35 cellular contexts compared by ENCODE assay signal in the genomic region with DNA sequence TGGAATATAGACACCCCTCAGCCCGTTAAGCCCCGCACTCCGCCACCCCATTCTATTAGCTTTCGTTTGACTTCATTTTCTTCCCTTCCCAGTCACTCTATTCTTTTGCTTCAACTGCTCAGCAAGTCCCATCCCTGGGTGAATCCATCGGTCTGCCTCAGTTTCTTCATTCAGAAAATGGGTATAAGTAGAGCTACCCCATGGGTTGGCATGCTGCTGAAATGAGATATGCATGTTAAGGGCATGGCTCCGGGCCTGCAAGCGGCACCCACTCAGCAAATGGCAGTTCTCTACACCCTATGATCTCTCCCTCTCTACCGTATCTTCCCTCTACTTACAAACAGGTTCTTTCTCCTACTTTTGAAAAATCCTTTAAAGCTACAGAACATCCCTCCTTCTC.
"Had no signal": no experiment of that assay in that cellular context is flagged by ENCODE, and none has a peak within 500 bp of the region (broad histone marks: within the 10 kb centered on the region; RNA-seq: fewer than 3 reads in every experiment).

No MANE protein-coding gene starts in this region.

- ATAC-seq: activated CD8-positive, alpha-beta memory T cell treated with anti-CD3 and anti-CD28 coated beads, Interleukin-2, amount 10 ng/mL, durations not matched to agents 7 days and 5 days; PC-3; Right ventricle myocardium inferior; SK-N-SH treated with all-trans-retinoic acid at 6 μM for 48 hours; T-cell; T-helper 17 cell had no signal

- H3K27me3 Mint-ChIP-seq: activated B cell treated with CpG ODN at 0.5 μM for 24 hours; activated CD4-positive, alpha-beta memory T cell treated with anti-CD3 and anti-CD28 coated beads, Interleukin-2, amount 10 ng/mL, durations not matched to agents 7 days and 5 days; activated naive CD8-positive, alpha-beta T cell; T-cell; T-helper 17 cell had no signal

- H3K9ac ChIP-seq: KMS-11 had no signal

- H3K4me3 Mint-ChIP-seq: activated B cell treated with CpG ODN at 0.5 μM for 24 hours; activated CD4-positive, alpha-beta memory T cell treated with anti-CD3 and anti-CD28 coated beads, Interleukin-2, amount 10 ng/mL, durations not matched to agents 7 days and 5 days; activated CD8-positive, alpha-beta memory T cell treated with anti-CD3 and anti-CD28 coated beads, Interleukin-2, amount 10 ng/mL, durations not matched to agents 7 days and 5 days; activated naive CD4-positive, alpha-beta T cell treated with anti-CD3 and anti-CD28 coated beads, Interleukin-2, amount 10 ng/mL, durations not matched to agents 7 days and 5 days; activated naive CD8-positive, alpha-beta T cell; T-cell; T-helper 17 cell had no signal

- H3K9me3 Mint-ChIP-seq: activated B cell treated with CpG ODN at 0.5 μM for 24 hours; activated CD4-positive, alpha-beta memory T cell treated with anti-CD3 and anti-CD28 coated beads, Interleukin-2, amount 10 ng/mL, durations not matched to agents 7 days and 5 days; activated naive CD4-positive, alpha-beta T cell treated with anti-CD3 and anti-CD28 coated beads, Interleukin-2, amount 10 ng/mL, durations not matched to agents 7 days and 5 days; T-cell had no signal

- H3K36me3 ChIP-seq: ascending aorta, breast epithelium had no signal

- H3K4me2 ChIP-seq: KMS-11 had no signal

- H3K9me3 ChIP-seq: ascending aorta, breast epithelium had no signal

- H3K27me3 ChIP-seq: ascending aorta, breast epithelium had no signal

- H3K27ac Mint-ChIP-seq: activated B cell treated with CpG ODN at 0.5 μM for 24 hours; activated CD4-positive, alpha-beta memory T cell treated with anti-CD3 and anti-CD28 coated beads, Interleukin-2, amount 10 ng/mL, durations not matched to agents 7 days and 5 days; activated CD8-positive, alpha-beta memory T cell treated with anti-CD3 and anti-CD28 coated beads, Interleukin-2, amount 10 ng/mL, durations not matched to agents 7 days and 5 days; activated naive CD4-positive, alpha-beta T cell treated with anti-CD3 and anti-CD28 coated beads, Interleukin-2, amount 10 ng/mL, durations not matched to agents 7 days and 5 days; T-cell had no signal

- H3K4me1 Mint-ChIP-seq: activated CD8-positive, alpha-beta memory T cell treated with anti-CD3 and anti-CD28 coated beads, Interleukin-2, amount 10 ng/mL, durations not matched to agents 7 days and 5 days; activated naive CD4-positive, alpha-beta T cell treated with anti-CD3 and anti-CD28 coated beads, Interleukin-2, amount 10 ng/mL, durations not matched to agents 7 days and 5 days had no signal

- DNase-seq: activated B cell treated with CpG ODN at 0.5 μM for 24 hours; activated CD4-positive, alpha-beta memory T cell treated with anti-CD3 and anti-CD28 coated beads, Interleukin-2, amount 10 ng/mL, durations not matched to agents 7 days and 5 days; activated CD4-positive, alpha-beta T cell treated with anti-CD3 and anti-CD28 coated beads for 4 hours; activated CD4-positive, alpha-beta T cell treated with anti-CD3 and anti-CD28 coated beads, Interleukin-2, amount 50 U/mL, for 1 hour; activated CD4-positive, CD25-positive, alpha-beta regulatory T cell treated with anti-CD3 and anti-CD28 coated beads, Interleukin-2, amount 50 U/mL, for 72 hours; activated CD8-positive, alpha-beta memory T cell treated with anti-CD3 and anti-CD28 coated beads for 24 hours; activated CD8-positive, alpha-beta memory T cell treated with anti-CD3 and anti-CD28 coated beads, Interleukin-2, amount 10 ng/mL, durations not matched to agents 7 days and 5 days; activated CD8-positive, alpha-beta memory T cell treated with anti-CD3 and anti-CD28 coated beads, Interleukin-2, amount 50 U/mL, for 48 hours; activated effector memory CD4-positive, alpha-beta T cell treated with Interleukin-2 at 50 U/mL for 16 hours; activated naive CD4-positive, alpha-beta T cell treated with anti-CD3 and anti-CD28 coated beads, Interleukin-2, amount 10 ng/mL, durations not matched to agents 7 days and 5 days; activated T-cell treated with anti-CD3 and anti-CD28 coated beads, Interleukin-2, amount 50 U/mL, for 48 hours; amygdala; MM.1S; MV-4-11; NCI-H1092; NCI-H1436 treated with DMSO at 0.1 percent for 48 hours; NCI-H1694 treated with DMSO at 0.1 percent for 48 hours; NCI-H2029; NCI-H345; NCI-H526; NCI-H748 treated with DMSO at 0.1 percent for 48 hours; NK-92 treated with Interleukin-12 subunit alpha and Interleukin-12 subunit beta, amount 100 ng/mL, for 24 hours; PC-3; SIG-M5; T-cell; T-helper 17 cell had no signal

- FAIRE-seq: RCC 7860 had no signal

- H3K36me3 Mint-ChIP-seq: activated CD8-positive, alpha-beta memory T cell treated with anti-CD3 and anti-CD28 coated beads, Interleukin-2, amount 10 ng/mL, durations not matched to agents 7 days and 5 days; activated naive CD8-positive, alpha-beta T cell; T-cell had no signal

- H3K4me3 ChIP-seq: ascending aorta, breast epithelium had no signal

- H3K27ac ChIP-seq: ascending aorta, breast epithelium, KMS-11, RWPE1, VCaP had no signal
